8 cellular contexts compared by ENCODE assay signal in the genomic region with DNA sequence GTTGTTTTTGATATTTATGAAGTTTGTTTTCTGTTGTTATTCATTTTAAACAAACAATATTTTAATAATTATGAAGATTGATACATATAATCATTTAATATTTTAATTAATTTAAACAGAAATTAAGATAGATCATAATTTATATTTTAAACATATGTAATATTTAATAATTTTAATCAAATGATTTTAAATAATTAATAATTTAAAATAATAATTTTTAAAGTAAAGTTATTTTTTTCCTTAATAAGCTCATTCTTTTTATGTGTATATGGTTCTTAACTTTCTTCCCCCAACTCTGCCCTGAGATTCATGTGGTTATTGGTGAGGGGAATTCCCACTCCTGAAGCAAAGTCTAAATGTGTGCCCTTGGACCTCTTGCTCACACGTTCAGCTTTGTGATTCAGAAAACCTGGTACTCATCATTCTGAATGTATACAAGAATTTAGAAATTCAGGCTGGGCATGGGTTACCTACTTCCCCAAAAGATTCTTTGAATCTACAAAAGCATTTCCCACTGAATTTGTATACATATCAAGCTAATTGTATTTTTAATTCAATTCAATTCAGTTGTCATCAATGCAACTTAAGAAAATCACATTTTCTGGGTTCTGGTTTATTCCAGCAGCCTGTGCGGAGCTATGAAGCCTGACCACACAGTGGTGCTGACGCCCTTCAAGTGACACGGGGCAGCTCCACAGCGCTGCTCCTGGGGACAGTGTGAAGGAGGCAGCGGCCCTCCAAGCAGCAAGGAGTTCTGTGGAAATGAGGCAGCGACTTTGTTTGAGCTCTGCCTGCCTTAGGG.
DNase-seq lines count a peak whose midpoint lies in the region; ATAC-seq, FAIRE-seq and TF ChIP-seq lines count a peak whose summit lies in the region.

No MANE protein-coding gene starts in this region.

- BruUV-seq in endothelial cell of umbilical vein (replicated peaks; lab: Mats Ljungman, UMichigan): no TSS peak

- no peaks in the 10 kb centered on the region for H3K9me1 ChIP-seq in endothelial cell of umbilical vein (replicated peaks; ENCODE audit: control insufficient read depth, extremely low read depth, insufficient read depth, low read length)

- POLR2A ChIA-PET in activated B cell treated with CpG ODN at 0.5 μM for 24 hours (lab: Charles Lee) (interaction anchor here (0.6 to 2.9 kb wide), 6 partner anchors 20 to 182 kb away, joined by 3 to 12 read pairs (median 6); a partner anchor contains a TSS), endothelial cell of umbilical vein (lab: Charles Lee) (no interaction called here)

- intact Hi-C loops in activated B cell treated with CpG ODN at 0.5 μM for 24 hours (cut with micrococcal nuclease): loop anchor here (1.0 to 10.0 kb wide), 7 partner anchors 79 to 937 kb away; no protein-coding TSS in a partner anchor
- intact Hi-C loops in endothelial cell of umbilical vein (cut with micrococcal nuclease): loop anchor here (1.0 to 5.0 kb wide), 6 partner anchors 17 to 449 kb away; a partner anchor contains a TSS

- H3K36me3 Mint-ChIP-seq in activated B cell treated with CpG ODN at 0.5 μM for 24 hours (ENCODE audit: low read depth): no peaks in the 10 kb centered on the region
- H3K36me3 Mint-ChIP-seq in mesothelial cell of epicardium: no peaks in the 10 kb centered on the region

- peaks cover 7% of the 10 kb centered on the region for H3K27me3 Mint-ChIP-seq in activated B cell treated with CpG ODN at 0.5 μM for 24 hours
- H3K27me3 Mint-ChIP-seq in mesothelial cell of epicardium (ENCODE audit: low read depth): peaks cover 24% of the 10 kb centered on the region

- no peak overlapping the region for H3K27ac ChIP-seq in endothelial cell of umbilical vein (ENCODE audit: insufficient read depth, low read depth, low read length)
- H3K27ac ChIP-seq in tibial nerve: peak overlapping the region in 1 of 4 donors; percentile 40

- no peaks in the 10 kb centered on the region for H3K4me1 ChIP-seq in endothelial cell of umbilical vein (ENCODE audit: control insufficient read depth, extremely low read depth, insufficient read depth, low read length)
- peaks cover 0 to 12% (median 0%) of the 10 kb centered on the region in 4 donors for H3K4me1 ChIP-seq in tibial nerve

- H3K9ac ChIP-seq in endothelial cell of umbilical vein (replicated peaks; ENCODE audit: extremely low read depth, insufficient read depth, low read length): no peak overlapping the region

- no peaks in the 10 kb centered on the region for H3K79me2 ChIP-seq in endothelial cell of umbilical vein (ENCODE audit: control insufficient read depth, insufficient read depth, low read length)

- CTCF ChIA-PET in activated B cell treated with CpG ODN at 0.5 μM for 24 hours (lab: Charles Lee): interaction anchor here (0.6 to 3.0 kb wide), 65 partner anchors 10 to 1115 kb away, joined by 3 to 47 read pairs (median 5); a partner anchor contains a TSS
- CTCF ChIA-PET in endothelial cell of umbilical vein (lab: Charles Lee): interaction anchor here (0.6 to 2.9 kb wide), 32 partner anchors 10 to 870 kb away, joined by 3 to 73 read pairs (median 4); no protein-coding TSS in a partner anchor

- H3K4me3 Mint-ChIP-seq in activated B cell treated with CpG ODN at 0.5 μM for 24 hours (no peak overlapping the region), mesothelial cell of epicardium (no peak overlapping the region)

- ATAC-seq in GM18909 (IDR thresholded peaks at IDR 0.05; ENCODE audit: poor library complexity, unreplicated experiment): peak; percentile 98
- peak; percentile 99 for ATAC-seq in HG03066 (IDR thresholded peaks at IDR 0.05; ENCODE audit: low read depth, unreplicated experiment)
- peak; percentile 100 for ATAC-seq in activated B cell treated with CpG ODN at 0.5 μM for 24 hours (ENCODE audit: low read depth)

- H3K27me3 ChIP-seq in endothelial cell of umbilical vein (ENCODE audit: control insufficient read depth in 2 of 2, insufficient read depth in 2 of 2, low read length in 2 of 2) (no peaks in the 10 kb centered on the region), tibial nerve (no peaks in the 10 kb centered on the region)

- WGBS in tibial nerve, 2 donors: 8% methylated on average over 7 of the region's 7 CpGs

- H3K9me3 ChIP-seq in endothelial cell of umbilical vein (replicated peaks; ENCODE audit: control insufficient read depth, insufficient read depth, low read length) (no peaks in the 10 kb centered on the region), tibial nerve (peaks cover 0 to 2% (median 0%) of the 10 kb centered on the region in 4 donors)

- TF ChIP-seq CTCF in activated B cell treated with CpG ODN at 0.5 μM for 24 hours (IDR thresholded peaks at IDR 0.05): no peak
- peak; percentile 76 to 79 for TF ChIP-seq CTCF in endothelial cell of umbilical vein (IDR thresholded peaks at IDR 0.05; ENCODE audit: extremely low read depth in 1 of 2, insufficient read depth in 1 of 2, low read depth in 1 of 2, low read length in 2 of 2)
- no peak for TF ChIP-seq CTCF in mesothelial cell of epicardium (IDR thresholded peaks at IDR 0.05; ENCODE audit: unreplicated experiment)
- peak; percentile 72 to 91 (median 85) for TF ChIP-seq CTCF in tibial nerve (IDR thresholded peaks at IDR 0.05)

- H3K9me3 Mint-ChIP-seq in activated B cell treated with CpG ODN at 0.5 μM for 24 hours (no peaks in the 10 kb centered on the region), mesothelial cell of epicardium (no peaks in the 10 kb centered on the region)

- H3K4me3 ChIP-seq in endothelial cell of umbilical vein (replicated peaks in 1 of 3; ENCODE audit: insufficient read depth in 1 of 3, low read depth in 1 of 3, low read length in 3 of 3) (no peak overlapping the region), tibial nerve (no peak overlapping the region)

- DNase-seq in COLO829 (ENCODE audit: low spot score): peak; percentile 56
- peak; percentile 34 for DNase-seq in NCI-H2227 treated with DMSO at 0.1 percent for 48 hours (lab: John Stamatoyannopoulos, UW)
- peak; percentile 56 for DNase-seq in activated B cell treated with CpG ODN at 0.5 μM for 24 hours
- peak; percentile 68 for DNase-seq in endothelial cell of umbilical vein (ENCODE audit: low read depth, low spot score)
- peak; percentile 50 to 65 for DNase-seq in mesothelial cell of epicardium (ENCODE audit: low spot score in 2 of 2, unreplicated experiment in 2 of 2)
- DNase-seq in tibial nerve (ENCODE audit: low spot score in 2 of 2): peak; percentile 63 to 65

- TF ChIP-seq POLR2A in endothelial cell of umbilical vein (IDR thresholded peaks at IDR 0.05; ENCODE audit: low read depth, low read length): no peak
- TF ChIP-seq POLR2A in tibial nerve (IDR thresholded peaks at IDR 0.05): peak in 1 of 2 donors; percentile 2

- no peak overlapping the region for H2AFZ ChIP-seq in endothelial cell of umbilical vein (ENCODE audit: low read depth, low read length)

- peak in 1 of 2 donors; percentile 54 for TF ChIP-seq EP300 in tibial nerve (IDR thresholded peaks at IDR 0.05)

- dilution Hi-C loops in endothelial cell of umbilical vein (cut with MboI; ENCODE audit: extremely low pct_ligation_motif_present, low sequenced_read_pairs): no loop called here

- H3K36me3 ChIP-seq in endothelial cell of umbilical vein (ENCODE audit: control insufficient read depth in 2 of 2, extremely low read depth in 1 of 2, insufficient read depth in 2 of 2, low read length in 2 of 2) (no peaks in the 10 kb centered on the region), tibial nerve (no peaks in the 10 kb centered on the region)

- H4K20me1 ChIP-seq in endothelial cell of umbilical vein (replicated peaks; ENCODE audit: control insufficient read depth, extremely low read depth, insufficient read depth, low read length): no peaks in the 10 kb centered on the region

- H3K27ac Mint-ChIP-seq in activated B cell treated with CpG ODN at 0.5 μM for 24 hours (peak overlapping the region; percentile 55), mesothelial cell of epicardium (no peak overlapping the region)

- FAIRE-seq in endothelial cell of umbilical vein (lab: Jason Lieb, UNC): peak; percentile 79

- H3K4me1 Mint-ChIP-seq in activated B cell treated with CpG ODN at 0.5 μM for 24 hours (peaks cover 14% of the 10 kb centered on the region), mesothelial cell of epicardium (peaks cover 5% of the 10 kb centered on the region)

- H3K4me2 ChIP-seq in endothelial cell of umbilical vein (ENCODE audit: insufficient read depth, low read length): no peak overlapping the region

TF ChIP-seq in endothelial cell of umbilical vein, 7 proteins besides CTCF, POLR2A, EP300 and RAD21:
- TF ChIP-seq GATA2 (IDR thresholded peaks at IDR 0.05; ENCODE audit: insufficient read depth, insufficient read length, low read depth, low read length) (no peak), POLR2AphosphoS5 (IDR thresholded peaks at IDR 0.05; ENCODE audit: insufficient read depth, low read depth, low read length) (no peak), MYC (IDR thresholded peaks at IDR 0.05; ENCODE audit: low read depth, low read length) (no peak), EZH2 (IDR thresholded peaks at IDR 0.05; ENCODE audit: borderline replicate concordance, low read depth, low read length, severe bottlenecking) (no peak), JUN (IDR thresholded peaks at IDR 0.05; ENCODE audit: borderline replicate concordance, insufficient read depth, insufficient read length, low read depth) (no peak), FOS (IDR thresholded peaks at IDR 0.05; ENCODE audit: borderline replicate concordance, insufficient read depth, low read length) (no peak)
- TF ChIP-seq, protein P1, sequence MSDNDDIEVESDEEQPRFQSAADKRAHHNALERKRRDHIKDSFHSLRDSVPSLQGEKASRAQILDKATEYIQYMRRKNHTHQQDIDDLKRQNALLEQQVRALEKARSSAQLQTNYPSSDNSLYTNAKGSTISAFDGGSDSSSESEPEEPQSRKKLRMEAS (IDR thresholded peaks at IDR 0.05; ENCODE audit: insufficient read depth, insufficient read length): no peak

Comparison
In these comparisons a context has a peak if more than half of its experiments do, and no peak if none do; other contexts are left out.
1. CTCF ChIP-seq: peak in endothelial cell of umbilical vein (2 of 2) and tibial nerve (5 of 5); none in activated B cell treated with CpG ODN at 0.5 μM for 24 hours (single experiment) and mesothelial cell of epicardium (single experiment).
2. Peak in every context shown above with its lines, with median percentiles within 50 percentile points of each other: DNase-seq and ATAC-seq.